Comparison of ENCODE assay signal across 16 cellular contexts in genomic region chr10:7622969-7623368, GRCh38.
DNase-seq lines count a peak whose midpoint lies in the region; ATAC-seq and TF ChIP-seq lines count a peak whose summit lies in the region.
"Had no signal": no experiment of that assay in that cellular context is flagged by ENCODE, and none has a peak within 500 bp of the region (broad histone marks: within the 10 kb centered on the region; RNA-seq: fewer than 3 reads in every experiment).

No MANE protein-coding gene starts in this region.

- H3K27ac ChIP-seq in iPS DF 6.9 (ENCODE audit: low read length), result no peak overlapping the region
- H3K27ac ChIP-seq: suprapubic skin had no signal

- ATAC-seq in GM19467 (IDR thresholded peaks at IDR 0.05; ENCODE audit: unreplicated experiment), result no peak
- ATAC-seq in GM18858 (IDR thresholded peaks at IDR 0.05; ENCODE audit: unreplicated experiment), result no peak
- no peak for ATAC-seq in HG03439 (IDR thresholded peaks at IDR 0.05; ENCODE audit: unreplicated experiment)
- ATAC-seq: natural killer cell treated with Interleukin-12 subunit alpha and Interleukin-12 subunit beta and Interleukin-15 and Interleukin-18, amount 100 ng/mL, for 72 hours had no signal

- 0 out of 2 replicates have a peak, but pooled peaks have one; percentile 15 for TF ChIP-seq CTCF in GM12875 (IDR thresholded peaks at IDR 0.05; ENCODE audit: borderline replicate concordance, insufficient read depth, low read depth, low read length)

- WGBS in iPS DF 6.9 (ENCODE audit: insufficient coverage, insufficient read length), result no CpG with 5 or more reads among the region's 6 CpGs

- no peaks in the 10 kb centered on the region for H3K27me3 ChIP-seq in iPS DF 6.9 (ENCODE audit: control insufficient read depth, insufficient read depth, low read length)
- H3K27me3 ChIP-seq: sigmoid colon, suprapubic skin had no signal

- no peaks in the 10 kb centered on the region for H3K4me1 ChIP-seq in iPS DF 6.9 (ENCODE audit: control insufficient read depth, insufficient read depth, low read length)
- H3K4me1 ChIP-seq: suprapubic skin had no signal

- H3K4me3 ChIP-seq in GM12875 (ENCODE audit: low read depth, low read length) (no peak overlapping the region), iPS DF 6.9 (ENCODE audit: low read length) (no peak overlapping the region)
- H3K4me3 ChIP-seq: sigmoid colon, suprapubic skin had no signal

- H3K9me3 ChIP-seq in iPS DF 6.9 (ENCODE audit: control insufficient read depth, insufficient read depth, low read length), result no peaks in the 10 kb centered on the region
- H3K9me3 ChIP-seq: sigmoid colon, suprapubic skin had no signal

- no peaks in the 10 kb centered on the region for H3K36me3 ChIP-seq in iPS DF 6.9 (ENCODE audit: control insufficient read depth, insufficient read depth, low read length)
- H3K36me3 ChIP-seq: suprapubic skin had no signal

- DNase-seq in COR-L47 (lab: John Stamatoyannopoulos, UW) (peak; percentile 22), UCSD-AML1 (lab: John Stamatoyannopoulos, UW; ENCODE audit: unreplicated experiment) (peak; percentile 22), iPS DF 6.9 (ENCODE audit: low read depth, low spot score) (peak; percentile 43)
- no peak for DNase-seq in activated CD4-positive, alpha-beta T cell treated with anti-CD3 and anti-CD28 coated beads, Interleukin-2, amount 50 U/mL, for 1 hour
- DNase-seq: activated CD8-positive, alpha-beta memory T cell treated with anti-CD3 and anti-CD28 coated beads for 24 hours; activated naive CD4-positive, alpha-beta T cell; CD4-positive, alpha-beta memory T cell; HCEC 1CT; sigmoid colon; T-helper 9 cell had no signal
